In the genomic region with DNA sequence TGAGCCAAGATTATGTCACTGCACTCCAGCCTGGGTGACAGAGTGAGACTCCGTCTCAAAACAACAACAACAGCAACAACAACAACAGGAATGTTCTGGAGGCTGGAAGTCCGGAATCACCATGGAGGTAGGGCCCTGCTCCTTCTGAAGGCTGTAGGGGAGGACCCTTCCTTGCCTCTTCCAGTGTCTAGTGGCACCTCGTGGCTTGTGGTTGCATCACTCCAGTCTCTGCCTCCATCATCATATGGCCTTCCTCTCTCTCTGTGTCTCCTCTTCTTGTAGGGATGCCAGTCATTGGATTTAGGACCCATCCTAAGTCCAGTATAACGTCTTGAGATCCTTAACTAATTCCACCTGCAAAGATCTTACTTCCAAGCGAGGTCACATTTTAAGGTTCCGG, we compare ENCODE assay signal across 27 cellular contexts. TPM values are rescaled to one million over a fixed set of nuclear protein-coding genes. Genes with fewer than 3 reads are reported as not detected.
"Had no signal": no experiment of that assay in that cellular context is flagged by ENCODE, and none has a peak within 500 bp of the region (broad histone marks: within the 10 kb centered on the region; RNA-seq: fewer than 3 reads in every experiment).

No MANE protein-coding gene starts in this region.

- H3K27ac ChIP-seq: adrenal gland, lower lobe of right lung, tibial artery had no signal

- H3K36me3 Mint-ChIP-seq: activated naive CD8-positive, alpha-beta T cell; naive B cell had no signal

- H3K27ac Mint-ChIP-seq: activated B cell treated with CpG ODN at 0.5 μM for 24 hours; activated CD4-positive, alpha-beta T cell treated with anti-CD3 and anti-CD28 coated beads for 36 hours; activated naive CD8-positive, alpha-beta T cell; activated T-helper 2 cell treated with anti-CD3 and anti-CD28 coated beads, Interferon-gamma antibody, Interleukin-2, Interleukin-4, amounts not matched to agents 10 μg/mL and 5 μg/mL and 100 μg/mL, durations not matched to agents 14 hours and 24 hours and 36 hours; progenitor cell of endocrine pancreas had no signal

- ATAC-seq: activated CD4-positive, alpha-beta T cell treated with anti-CD3 and anti-CD28 coated beads for 36 hours; activated T-cell treated with anti-CD3 and anti-CD28 coated beads, Interleukin-2, amount 50 U/mL, for 4 hours; left lobe of liver; lower lobe of right lung; stimulated activated naive B cell treated with anti-CD40 and anti-IgM and Interleukin-4, amounts not matched to agents 10 μg/mL and 1 μg/mL and 100 μg/mL, for 72 hours had no signal

- H3K9me3 ChIP-seq: adrenal gland, breast epithelium, lower lobe of right lung, tibial artery had no signal

- H3K4me1 Mint-ChIP-seq: activated B cell treated with CpG ODN at 0.5 μM for 24 hours; activated CD4-positive, alpha-beta T cell treated with anti-CD3 and anti-CD28 coated beads for 36 hours; naive B cell; neural crest cell; stimulated activated naive B cell treated with anti-CD40 and anti-IgM and Interleukin-4, amounts not matched to agents 10 μg/mL and 1 μg/mL and 100 μg/mL, for 72 hours had no signal

- H3K4me1 ChIP-seq: adrenal gland, breast epithelium, lower lobe of right lung, tibial artery had no signal

- H3K27me3 ChIP-seq: adrenal gland, breast epithelium had no signal

- H3K36me3 ChIP-seq: adrenal gland, breast epithelium, lower lobe of right lung had no signal

- DNase-seq: activated B cell treated with CpG ODN at 0.5 μM for 24 hours; activated CD4-positive, alpha-beta T cell treated with anti-CD3 and anti-CD28 coated beads for 36 hours; activated CD4-positive, alpha-beta T cell treated with anti-CD3 and anti-CD28 coated beads, Interleukin-2, amount 50 U/mL, for 48 hours; activated CD8-positive, alpha-beta memory T cell treated with anti-CD3 and anti-CD28 coated beads, Interleukin-2, amount 50 U/mL, for 48 hours; activated naive CD4-positive, alpha-beta T cell; activated T-cell treated with anti-CD3 and anti-CD28 coated beads, Interleukin-2, amount 50 U/mL, for 4 hours; adrenal gland; cerebellar nuclear complex; effector CD8-positive, alpha-beta T cell; erythroblast; foreskin fibroblast; kidney; lower lobe of right lung; naive B cell; retina; stimulated activated CD4-positive, alpha-beta T cell treated with anti-CD3 and anti-CD28 coated beads, Interleukin-2, amount 100 ng/mL, for 48 hours; stimulated activated CD8-positive, alpha-beta memory T cell treated with anti-CD3 and anti-CD28 coated beads, Interleukin-4, amount 100 ng/mL, for 48 hours; stimulated activated naive B cell treated with anti-CD40 and anti-IgM and Interleukin-4, amounts not matched to agents 10 μg/mL and 1 μg/mL and 100 μg/mL, for 72 hours; T-helper 1 cell; tibial artery had no signal

- H3K4me3 Mint-ChIP-seq: activated B cell treated with CpG ODN at 0.5 μM for 24 hours; activated CD4-positive, alpha-beta T cell treated with anti-CD3 and anti-CD28 coated beads for 36 hours; activated naive CD8-positive, alpha-beta T cell; activated T-cell treated with anti-CD3 and anti-CD28 coated beads, Interleukin-2, amount 50 U/mL, for 4 hours; naive B cell; neural crest cell; stimulated activated naive B cell treated with anti-CD40 and anti-IgM and Interleukin-4, amounts not matched to agents 10 μg/mL and 1 μg/mL and 100 μg/mL, for 72 hours had no signal

- H3K9me3 Mint-ChIP-seq: activated B cell treated with CpG ODN at 0.5 μM for 24 hours; activated T-cell treated with anti-CD3 and anti-CD28 coated beads, Interleukin-2, amount 50 U/mL, for 4 hours; activated T-helper 2 cell treated with anti-CD3 and anti-CD28 coated beads, Interferon-gamma antibody, Interleukin-2, Interleukin-4, amounts not matched to agents 10 μg/mL and 5 μg/mL and 100 μg/mL, durations not matched to agents 14 hours and 24 hours and 36 hours; neural crest cell had no signal

- H3K27me3 Mint-ChIP-seq: activated B cell treated with CpG ODN at 0.5 μM for 24 hours; activated CD4-positive, alpha-beta T cell treated with anti-CD3 and anti-CD28 coated beads for 36 hours had no signal

- H3K4me3 ChIP-seq: adrenal gland, breast epithelium, lower lobe of right lung, tibial artery had no signal

RNA-seq across cellular contexts. Expression of a gene that starts 46.0 kb away (rescaled TPM):
- total RNA-seq: activated B cell treated with CpG ODN at 0.5 μM for 24 hours; activated CD4-positive, alpha-beta T cell treated with anti-CD3 and anti-CD28 coated beads for 36 hours; activated CD8-positive, alpha-beta memory T cell treated with anti-CD3 and anti-CD28 coated beads for 36 hours; activated T-cell treated with anti-CD3 and anti-CD28 coated beads, Interleukin-2, amount 50 U/mL, for 4 hours; activated T-helper 2 cell treated with anti-CD3 and anti-CD28 coated beads, Interferon-gamma antibody, Interleukin-2, Interleukin-4, amounts not matched to agents 10 μg/mL and 5 μg/mL and 100 μg/mL, durations not matched to agents 14 hours and 24 hours and 36 hours; left lobe of liver; neural crest cell; progenitor cell of endocrine pancreas had no signal
